ENCODE assay signal across 10 cellular contexts in the genomic region with DNA sequence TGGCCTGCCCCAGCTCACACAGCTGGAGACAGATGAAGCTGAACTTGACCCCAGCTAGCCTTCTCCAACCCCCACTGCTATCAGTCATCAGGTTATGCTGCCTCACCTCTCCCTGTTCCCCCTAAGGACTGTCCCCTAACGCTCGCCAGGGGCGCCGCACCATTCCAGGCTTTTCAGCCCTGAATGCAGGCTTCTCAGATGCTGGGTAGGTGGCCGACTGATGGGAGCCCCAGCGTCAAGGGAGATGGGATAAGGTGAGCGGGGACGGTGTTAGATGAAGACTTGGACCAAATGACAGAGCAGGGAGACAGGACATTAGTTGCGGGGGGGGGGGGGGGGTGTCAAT. TPM values are rescaled to one million over a fixed set of nuclear protein-coding genes. Genes with fewer than 3 reads are reported as not detected.
DNase-seq lines count a peak whose midpoint lies in the region; ATAC-seq, FAIRE-seq and TF ChIP-seq lines count a peak whose summit lies in the region.
"Had no signal": no experiment of that assay in that cellular context is flagged by ENCODE, and none has a peak within 500 bp of the region (broad histone marks: within the 10 kb centered on the region; RNA-seq: fewer than 3 reads in every experiment).

No MANE protein-coding gene starts in this region.

- 77% methylated on average over 9 of the region's 9 CpGs for WGBS in HepG2 (ENCODE audit: low lambda C conversion rate)
- 18% methylated on average over 9 of the region's 9 CpGs for WGBS in right lobe of liver (ENCODE audit: insufficient coverage, low coverage, low lambda C conversion rate, missing lambda C conversion rate)

- H3K27ac Mint-ChIP-seq in activated naive CD8-positive, alpha-beta T cell treated with anti-CD3 and anti-CD28 coated beads, Interleukin-2, amount 10 ng/mL, durations not matched to agents 7 days and 5 days: no peak overlapping the region
- H3K27ac Mint-ChIP-seq in memory B cell: no peak overlapping the region

- TF ChIP-seq CTCF in HepG2 (CRISPR knock-in tag; IDR thresholded peaks at IDR 0.05) (no peak), right lobe of liver (IDR thresholded peaks at IDR 0.05) (no peak)

- no peak overlapping the region for H2AFZ ChIP-seq in HepG2 (ENCODE audit: low read length)

- TF ChIP-seq EP300 in HepG2 (IDR thresholded peaks at IDR 0.05; ENCODE audit: low read depth in 2 of 2, low read length in 2 of 2) (no peak), HepG2 (CRISPR knock-in tag; IDR thresholded peaks at IDR 0.05; ENCODE audit: borderline replicate concordance) (no peak)

- peaks cover 11% of the 10 kb centered on the region for H3K4me1 ChIP-seq in HepG2 (ENCODE audit: insufficient read depth, low read length)
- peaks cover 0 to 6% (median 0%) of the 10 kb centered on the region in 4 donors for H3K4me1 ChIP-seq in right lobe of liver

- CTCF ChIA-PET in HepG2 (lab: Yijun Ruan, JAX; ENCODE audit: low intra/inter-chr PET ratio, low total read pairs): interaction anchor here (1.1 kb wide), 1 partner anchor 136 kb away, joined by 5 read pairs; no protein-coding TSS in a partner anchor

- no peak for TF ChIP-seq RAD21 in HepG2 (CRISPR knock-in tag; IDR thresholded peaks at IDR 0.05)

- TF ChIP-seq POLR2A in HepG2 (IDR thresholded peaks at IDR 0.05; ENCODE audit: insufficient read depth in 1 of 2, low read depth in 2 of 2, low read length in 2 of 2) (no peak), right lobe of liver (IDR thresholded peaks at IDR 0.05) (no peak)

- H3K4me1 Mint-ChIP-seq in activated naive CD8-positive, alpha-beta T cell treated with anti-CD3 and anti-CD28 coated beads, Interleukin-2, amount 10 ng/mL, durations not matched to agents 7 days and 5 days: peaks cover 5% of the 10 kb centered on the region
- H3K4me1 Mint-ChIP-seq in memory B cell: peaks cover 10% of the 10 kb centered on the region

- H3K4me3 ChIP-seq in HepG2 (replicated peaks in 1 of 3; ENCODE audit: insufficient read depth in 1 of 3, low read depth in 2 of 3, low read length in 3 of 3): no peak overlapping the region; a peak in 1 of 6 replicates
- no peak overlapping the region for H3K4me3 ChIP-seq in right lobe of liver

- H3K9me3 Mint-ChIP-seq in activated naive CD8-positive, alpha-beta T cell treated with anti-CD3 and anti-CD28 coated beads, Interleukin-2, amount 10 ng/mL, durations not matched to agents 7 days and 5 days: no peaks in the 10 kb centered on the region
- H3K9me3 Mint-ChIP-seq in memory B cell: no peaks in the 10 kb centered on the region

- no peak overlapping the region for H3K27ac ChIP-seq in HepG2 (ENCODE audit: extremely low read length, insufficient read depth, low read length)
- no peak overlapping the region for H3K27ac ChIP-seq in right lobe of liver

- H3K27me3 Mint-ChIP-seq in activated naive CD8-positive, alpha-beta T cell treated with anti-CD3 and anti-CD28 coated beads, Interleukin-2, amount 10 ng/mL, durations not matched to agents 7 days and 5 days: peaks cover 5% of the 10 kb centered on the region
- peaks cover 5% of the 10 kb centered on the region for H3K27me3 Mint-ChIP-seq in memory B cell

- H3K9ac ChIP-seq in HepG2 (ENCODE audit: insufficient read depth, low read depth, low read length): no peak overlapping the region

- DNase-seq in HepG2 (ENCODE audit: low spot score): no peak
- DNase-seq in right lobe of liver: no peak
- no peak for DNase-seq in activated naive CD8-positive, alpha-beta T cell treated with anti-CD3 and anti-CD28 coated beads, Interleukin-2, amount 10 ng/mL, durations not matched to agents 7 days and 5 days
- no peak for DNase-seq in memory B cell (ENCODE audit: low spot score in 2 of 2)
- DNase-seq in activated CD4-positive, CD25-positive, alpha-beta regulatory T cell (lab: John Stamatoyannopoulos, UW): no peak

- H3K36me3 Mint-ChIP-seq in activated naive CD8-positive, alpha-beta T cell treated with anti-CD3 and anti-CD28 coated beads, Interleukin-2, amount 10 ng/mL, durations not matched to agents 7 days and 5 days: no peaks in the 10 kb centered on the region
- no peaks in the 10 kb centered on the region for H3K36me3 Mint-ChIP-seq in memory B cell

- H3K27me3 ChIP-seq in HepG2 (ENCODE audit: control insufficient read depth in 1 of 2, insufficient read depth in 2 of 2, low read length in 2 of 2): peaks cover 2 to 24% of the 10 kb centered on the region in 2 experiments; a peak in 3 of 5 replicates
- H3K27me3 ChIP-seq in right lobe of liver: no peaks in the 10 kb centered on the region

- POLR2A ChIA-PET in HepG2 (lab: Yijun Ruan, JAX): no interaction called here
- POLR2A ChIA-PET in activated naive CD8-positive, alpha-beta T cell treated with anti-CD3 and anti-CD28 coated beads, Interleukin-2, amount 10 ng/mL, durations not matched to agents 7 days and 5 days (lab: Charles Lee): no interaction called here

- FAIRE-seq in HepG2 (lab: Jason Lieb, UNC): no peak

- no TSS peak for BruUV-seq in HepG2 (replicated peaks; lab: Mats Ljungman, UMichigan)

- H4K20me1 ChIP-seq in HepG2 (ENCODE audit: insufficient read depth, low read length): no peaks in the 10 kb centered on the region

- peak overlapping the region; percentile 67; the same call in 1 of the 2 replicates for H3K4me2 ChIP-seq in HepG2 (ENCODE audit: low read depth, low read length)

- intact Hi-C loops in HepG2 (cut with micrococcal nuclease; ENCODE audit: unreplicated experiment): no loop called here
- intact Hi-C loops in right lobe of liver (cut with DNase I): loop anchor here in 1 of 2 donors (5.0 kb wide), 1 partner anchor 133 kb away; no protein-coding TSS in a partner anchor

- peak; percentile 9; the same call in 2 of the 3 replicates for ATAC-seq in HepG2
- no peak for ATAC-seq in right lobe of liver
- no peak for ATAC-seq in activated naive CD8-positive, alpha-beta T cell treated with anti-CD3 and anti-CD28 coated beads, Interleukin-2, amount 10 ng/mL, durations not matched to agents 7 days and 5 days (ENCODE audit: low read depth)
- no peak for ATAC-seq in memory B cell (ENCODE audit: low read depth)
- ATAC-seq in HG03135 (IDR thresholded peaks at IDR 0.05; ENCODE audit: unreplicated experiment): no peak
- no peak for ATAC-seq in GM21717 (IDR thresholded peaks at IDR 0.05; ENCODE audit: unreplicated experiment)
- ATAC-seq in GM19397 (IDR thresholded peaks at IDR 0.05; ENCODE audit: unreplicated experiment): no peak

- no peaks in the 10 kb centered on the region for H3K79me2 ChIP-seq in HepG2 (ENCODE audit: insufficient read depth, low read length)

- H3K36me3 ChIP-seq in HepG2 (replicated peaks in 1 of 2; ENCODE audit: control insufficient read depth in 1 of 2, insufficient read depth in 2 of 2, low read length in 2 of 2) (no peaks in the 10 kb centered on the region), right lobe of liver (no peaks in the 10 kb centered on the region)

- in situ Hi-C loops in HepG2 (cut with HindIII; ENCODE audit: extremely low pct_ligation_motif_present, low pct_unique_long_range_greater_than_20kb): no loop called here

- H3K9me3 ChIP-seq in HepG2 (ENCODE audit: low read length) (no peaks in the 10 kb centered on the region), right lobe of liver (no peaks in the 10 kb centered on the region)

- peak overlapping the region; percentile 67 for H3K4me3 Mint-ChIP-seq in activated naive CD8-positive, alpha-beta T cell treated with anti-CD3 and anti-CD28 coated beads, Interleukin-2, amount 10 ng/mL, durations not matched to agents 7 days and 5 days
- peak overlapping the region; percentile 72 for H3K4me3 Mint-ChIP-seq in memory B cell

TF ChIP-seq in HepG2, 621 proteins besides CTCF, POLR2A, EP300 and RAD21 (continues in another document):
- TF ChIP-seq MEIS2 (CRISPR knock-in tag; IDR thresholded peaks at IDR 0.05): no peak
- no peak for TF ChIP-seq SP2 (CRISPR knock-in tag; IDR thresholded peaks at IDR 0.05)

RNA-seq across cellular contexts. Expression of gene OPALIN, which starts 15.8 kb away (rescaled TPM):
- total RNA-seq in HepG2 (2016; rRNA removed; fragmentation: Illumina TruSeq; extraction: Trizol) (not detected in 2 replicates), right lobe of liver (not detected)
- total RNA-seq in HepG2 (2016; cell fraction: cytosol; rRNA removed; fragmentation: Illumina TruSeq; extraction: Trizol; ENCODE audit: low read depth): not detected in 2 replicates
- total RNA-seq in HepG2 (2016; cell fraction: insoluble cytoplasmic fraction; rRNA removed; fragmentation: Illumina TruSeq; extraction: Trizol): not detected in 2 replicates
- total RNA-seq in HepG2 (2016; cell fraction: membrane; rRNA removed; fragmentation: Illumina TruSeq; extraction: Trizol): not detected in 2 replicates
- total RNA-seq in HepG2 (2016; cell fraction: nucleus; rRNA removed; fragmentation: Illumina TruSeq; extraction: Trizol): not detected in 2 replicates
- polyA plus RNA-seq in HepG2 (2011; rRNA removed): not detected in 2 replicates
- polyA plus RNA-seq in HepG2 (2011; cell fraction: cytosol; rRNA removed): not detected in 2 replicates
- not detected in 2 replicates for polyA plus RNA-seq in HepG2 (2011; cell fraction: nucleus; rRNA removed)
- not detected in 2 replicates for polyA plus RNA-seq in HepG2 (2012)
- not detected in 2 replicates for polyA plus RNA-seq in HepG2 (2016; cell fraction: cytosol; fragmentation: Illumina TruSeq; extraction: Trizol; ENCODE audit: low read depth)
- not detected in 2 replicates for polyA plus RNA-seq in HepG2 (2016; cell fraction: insoluble cytoplasmic fraction; fragmentation: Illumina TruSeq; extraction: Trizol; ENCODE audit: low read depth)
- not detected in 2 replicates for polyA plus RNA-seq in HepG2 (2016; cell fraction: membrane; fragmentation: Illumina TruSeq; extraction: Trizol; ENCODE audit: low read depth)
- polyA plus RNA-seq in HepG2 (2016; cell fraction: nucleus; fragmentation: Illumina TruSeq; extraction: Trizol; ENCODE audit: insufficient read depth, low read depth): not detected in 2 replicates
- polyA minus RNA-seq in HepG2 (2011; rRNA and poly(A)+ RNA removed; ENCODE audit: low replicate concordance): not detected in 2 replicates
- polyA minus RNA-seq in HepG2 (2011; cell fraction: cytosol; rRNA and poly(A)+ RNA removed): not detected in 2 replicates
- not detected in 2 replicates for polyA minus RNA-seq in HepG2 (2011; cell fraction: nucleus; rRNA and poly(A)+ RNA removed)
- total RNA-seq in activated naive CD8-positive, alpha-beta T cell treated with anti-CD3 and anti-CD28 coated beads, Interleukin-2, amount 10 ng/mL, durations not matched to agents 7 days and 5 days: not detected
- total RNA-seq: kidney epithelial cell, NCI-H460 had no signal
